Comparison of ENCODE assay signal across 1 cellular context in the genomic region with DNA sequence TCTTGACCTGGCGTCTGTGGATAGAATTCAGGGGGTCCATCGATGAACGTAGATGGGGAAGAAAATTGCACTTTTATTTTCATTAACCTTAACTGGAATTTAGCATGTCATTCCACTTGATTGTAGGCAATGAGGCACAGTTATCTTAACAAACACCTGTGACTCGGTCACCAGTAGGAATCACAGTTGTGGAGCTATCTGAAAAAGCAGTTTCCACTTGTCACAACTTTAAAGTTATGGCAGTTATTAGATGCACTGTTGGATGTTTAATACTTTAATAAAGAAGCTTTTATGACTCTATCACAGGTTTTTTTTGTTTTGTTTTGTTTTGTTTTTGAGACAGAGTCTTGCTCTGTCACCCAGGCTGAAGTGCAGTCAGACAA.
TF ChIP-seq lines count a peak whose summit lies in the region.

No MANE protein-coding gene starts in this region.

TF ChIP-seq in K562, 482 proteins besides CTCF, POLR2A, EP300 and RAD21 (continued from another document):
- TF ChIP-seq, protein P1, sequence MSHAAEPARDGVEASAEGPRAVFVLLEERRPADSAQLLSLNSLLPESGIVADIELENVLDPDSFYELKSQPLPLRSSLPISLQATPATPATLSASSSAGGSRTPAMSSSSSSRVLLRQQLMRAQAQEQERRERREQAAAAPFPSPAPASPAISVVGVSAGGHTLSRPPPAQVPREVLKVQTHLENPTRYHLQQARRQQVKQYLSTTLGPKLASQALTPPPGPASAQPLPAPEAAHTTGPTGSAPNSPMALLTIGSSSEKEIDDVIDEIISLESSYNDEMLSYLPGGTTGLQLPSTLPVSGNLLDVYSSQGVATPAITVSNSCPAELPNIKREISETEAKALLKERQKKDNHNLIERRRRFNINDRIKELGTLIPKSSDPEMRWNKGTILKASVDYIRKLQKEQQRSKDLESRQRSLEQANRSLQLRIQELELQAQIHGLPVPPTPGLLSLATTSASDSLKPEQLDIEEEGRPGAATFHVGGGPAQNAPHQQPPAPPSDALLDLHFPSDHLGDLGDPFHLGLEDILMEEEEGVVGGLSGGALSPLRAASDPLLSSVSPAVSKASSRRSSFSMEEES (CRISPR knock-in tag; IDR thresholded peaks at IDR 0.05), result no peak
- TF ChIP-seq BRD9 (IDR thresholded peaks at IDR 0.05; ENCODE audit: low read depth, partially characterized antibody) (no peak), ZNF347 (CRISPR knock-in tag; IDR thresholded peaks at IDR 0.05; ENCODE audit: low read depth) (no peak), ZNF586 (CRISPR knock-in tag; conservative IDR thresholded peaks at IDR 0.05) (no peak), PRPF4 (IDR thresholded peaks at IDR 0.05; ENCODE audit: insufficient read depth, low read depth, low read length, poor library complexity, severe bottlenecking) (no peak), ARNT (IDR thresholded peaks at IDR 0.05) (peak in 1 of 2 experiments; percentile 68; a peak in 1 of 4 replicates), NONO (IDR thresholded peaks at IDR 0.05; ENCODE audit: low read depth in 2 of 2, low read length in 1 of 2) (no peak), CREBBP (IDR thresholded peaks at IDR 0.05; ENCODE audit: low read depth, low read length) (no peak), ZNF589 (CRISPR knock-in tag; IDR thresholded peaks at IDR 0.05; ENCODE audit: low read depth) (no peak), ESRRB (CRISPR knock-in tag; IDR thresholded peaks at IDR 0.05; ENCODE audit: borderline replicate concordance) (no peak), EGR1 (conservative IDR thresholded peaks at IDR 0.05) (no peak), YY1 (IDR thresholded peaks at IDR 0.05; ENCODE audit: borderline replicate concordance in 1 of 3, control insufficient read depth in 1 of 3, extremely low read depth in 1 of 3, insufficient read depth in 3 of 3, insufficient read length in 1 of 3, insufficient replicate concordance in 2 of 3, low read depth in 1 of 3, low read length in 2 of 3) (no peak), ZNF41 (CRISPR knock-in tag; conservative IDR thresholded peaks at IDR 0.05) (no peak), HOXB6 (CRISPR knock-in tag; IDR thresholded peaks at IDR 0.05; ENCODE audit: borderline replicate concordance) (no peak), BRCA1 (IDR thresholded peaks at IDR 0.05) (no peak), BRCA1 (CRISPR knock-in tag; IDR thresholded peaks at IDR 0.05) (no peak), HMG20B (CRISPR knock-in tag; IDR thresholded peaks at IDR 0.05) (no peak), SMARCA5 (IDR thresholded peaks at IDR 0.05) (no peak), NR2C1 (IDR thresholded peaks at IDR 0.05) (no peak), NR2C1 (tag; IDR thresholded peaks at IDR 0.05) (no peak), PHB2 (IDR thresholded peaks at IDR 0.05; ENCODE audit: low read depth) (0 out of 2 replicates have a peak, but pooled peaks have one; percentile 12), CBX1 (IDR thresholded peaks at IDR 0.05; ENCODE audit: low read depth) (no peak), JUNB (CRISPR knock-in tag; conservative IDR thresholded peaks at IDR 0.05) (no peak)
- TF ChIP-seq, protein P2, sequence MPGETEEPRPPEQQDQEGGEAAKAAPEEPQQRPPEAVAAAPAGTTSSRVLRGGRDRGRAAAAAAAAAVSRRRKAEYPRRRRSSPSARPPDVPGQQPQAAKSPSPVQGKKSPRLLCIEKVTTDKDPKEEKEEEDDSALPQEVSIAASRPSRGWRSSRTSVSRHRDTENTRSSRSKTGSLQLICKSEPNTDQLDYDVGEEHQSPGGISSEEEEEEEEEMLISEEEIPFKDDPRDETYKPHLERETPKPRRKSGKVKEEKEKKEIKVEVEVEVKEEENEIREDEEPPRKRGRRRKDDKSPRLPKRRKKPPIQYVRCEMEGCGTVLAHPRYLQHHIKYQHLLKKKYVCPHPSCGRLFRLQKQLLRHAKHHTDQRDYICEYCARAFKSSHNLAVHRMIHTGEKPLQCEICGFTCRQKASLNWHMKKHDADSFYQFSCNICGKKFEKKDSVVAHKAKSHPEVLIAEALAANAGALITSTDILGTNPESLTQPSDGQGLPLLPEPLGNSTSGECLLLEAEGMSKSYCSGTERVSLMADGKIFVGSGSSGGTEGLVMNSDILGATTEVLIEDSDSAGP (CRISPR knock-in tag; IDR thresholded peaks at IDR 0.05), result no peak
- TF ChIP-seq, protein P3, sequence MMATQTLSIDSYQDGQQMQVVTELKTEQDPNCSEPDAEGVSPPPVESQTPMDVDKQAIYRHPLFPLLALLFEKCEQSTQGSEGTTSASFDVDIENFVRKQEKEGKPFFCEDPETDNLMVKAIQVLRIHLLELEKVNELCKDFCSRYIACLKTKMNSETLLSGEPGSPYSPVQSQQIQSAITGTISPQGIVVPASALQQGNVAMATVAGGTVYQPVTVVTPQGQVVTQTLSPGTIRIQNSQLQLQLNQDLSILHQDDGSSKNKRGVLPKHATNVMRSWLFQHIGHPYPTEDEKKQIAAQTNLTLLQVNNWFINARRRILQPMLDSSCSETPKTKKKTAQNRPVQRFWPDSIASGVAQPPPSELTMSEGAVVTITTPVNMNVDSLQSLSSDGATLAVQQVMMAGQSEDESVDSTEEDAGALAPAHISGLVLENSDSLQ (IDR thresholded peaks at IDR 0.05), result peak; percentile 72
- TF ChIP-seq, protein P4, sequence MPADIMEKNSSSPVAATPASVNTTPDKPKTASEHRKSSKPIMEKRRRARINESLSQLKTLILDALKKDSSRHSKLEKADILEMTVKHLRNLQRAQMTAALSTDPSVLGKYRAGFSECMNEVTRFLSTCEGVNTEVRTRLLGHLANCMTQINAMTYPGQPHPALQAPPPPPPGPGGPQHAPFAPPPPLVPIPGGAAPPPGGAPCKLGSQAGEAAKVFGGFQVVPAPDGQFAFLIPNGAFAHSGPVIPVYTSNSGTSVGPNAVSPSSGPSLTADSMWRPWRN (IDR thresholded peaks at IDR 0.05; ENCODE audit: low read depth), result no peak
- TF ChIP-seq, protein P5, sequence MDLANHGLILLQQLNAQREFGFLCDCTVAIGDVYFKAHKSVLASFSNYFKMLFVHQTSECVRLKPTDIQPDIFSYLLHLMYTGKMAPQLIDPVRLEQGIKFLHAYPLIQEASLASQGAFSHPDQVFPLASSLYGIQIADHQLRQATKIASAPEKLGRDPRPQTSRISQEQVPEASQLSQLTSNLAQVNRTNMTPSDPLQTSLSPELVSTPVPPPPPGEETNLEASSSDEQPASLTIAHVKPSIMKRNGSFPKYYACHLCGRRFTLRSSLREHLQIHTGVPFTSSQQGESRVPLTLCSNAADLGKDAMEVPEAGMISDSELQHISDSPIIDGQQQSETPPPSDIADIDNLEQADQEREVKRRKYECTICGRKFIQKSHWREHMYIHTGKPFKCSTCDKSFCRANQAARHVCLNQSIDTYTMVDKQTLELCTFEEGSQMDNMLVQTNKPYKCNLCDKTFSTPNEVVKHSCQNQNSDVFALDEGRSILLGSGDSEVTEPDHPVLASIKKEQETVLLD (IDR thresholded peaks at IDR 0.05), result no peak
- TF ChIP-seq, protein P6, sequence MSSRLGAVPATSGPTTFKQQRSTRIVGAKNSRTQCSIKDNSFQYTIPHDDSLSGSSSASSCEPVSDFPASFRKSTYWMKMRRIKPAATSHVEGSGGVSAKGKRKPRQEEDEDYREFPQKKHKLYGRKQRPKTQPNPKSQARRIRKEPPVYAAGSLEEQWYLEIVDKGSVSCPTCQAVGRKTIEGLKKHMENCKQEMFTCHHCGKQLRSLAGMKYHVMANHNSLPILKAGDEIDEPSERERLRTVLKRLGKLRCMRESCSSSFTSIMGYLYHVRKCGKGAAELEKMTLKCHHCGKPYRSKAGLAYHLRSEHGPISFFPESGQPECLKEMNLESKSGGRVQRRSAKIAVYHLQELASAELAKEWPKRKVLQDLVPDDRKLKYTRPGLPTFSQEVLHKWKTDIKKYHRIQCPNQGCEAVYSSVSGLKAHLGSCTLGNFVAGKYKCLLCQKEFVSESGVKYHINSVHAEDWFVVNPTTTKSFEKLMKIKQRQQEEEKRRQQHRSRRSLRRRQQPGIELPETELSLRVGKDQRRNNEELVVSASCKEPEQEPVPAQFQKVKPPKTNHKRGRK (tag; IDR thresholded peaks at IDR 0.05), result no peak
